Comparison of ENCODE assay signal across 8 cellular contexts in genomic region chr20:41318271-41318649, GRCh38. TPM values are rescaled to one million over a fixed set of nuclear protein-coding genes. Genes with fewer than 3 reads are reported as not detected.
DNase-seq lines count a peak whose midpoint lies in the region; ATAC-seq and TF ChIP-seq lines count a peak whose summit lies in the region.

No MANE protein-coding gene starts in this region.

- POLR2A ChIA-PET in PC-3 (lab: Charles Lee; ENCODE audit: unreplicated experiment) (interaction anchor here (0.6 kb wide), 1 partner anchor 11 kb away, joined by 8 read pairs; no protein-coding TSS in a partner anchor), HEK293T (lab: Yijun Ruan, JAX) (interaction anchor here (0.7 to 2.7 kb wide), 4 partner anchors 9 to 22 kb away, joined by 3 to 11 read pairs (median 7); no protein-coding TSS in a partner anchor)

- peak overlapping the region; percentile 86 for H3K4me2 ChIP-seq in PC-3 (ENCODE audit: low read length)

- H3K27ac ChIP-seq in PC-3 (ENCODE audit: low read length) (no peak overlapping the region), esophagus muscularis mucosa (replicated peaks in 1 of 4) (peak overlapping the region; percentile 89 to 97 (median 95)), rectal smooth muscle tissue (ENCODE audit: low read depth, low read length) (peak overlapping the region; percentile 61)

- no peaks in the 10 kb centered on the region for H4K20me1 ChIP-seq in PC-3 (ENCODE audit: low read length)

- H3K9ac ChIP-seq in PC-3 (ENCODE audit: low read length) (0 out of 2 replicates have a peak overlapping the region, but pooled peaks have one; percentile 26), rectal smooth muscle tissue (ENCODE audit: low read length) (no peak overlapping the region)

- CTCF ChIA-PET in PC-3 (lab: Charles Lee) (interaction anchor here (0.6 to 1.2 kb wide), 2 partner anchors 13 to 22 kb away, joined by 3 to 10 read pairs; partner anchors contain the start of gene LPIN3), HEK293T (lab: Yijun Ruan, JAX) (interaction anchor here (1.3 kb wide), 1 partner anchor 355 kb away, joined by 3 read pairs; no protein-coding TSS in a partner anchor)

- no peak for TF ChIP-seq POLR2A in esophagus muscularis mucosa (IDR thresholded peaks at IDR 0.05; ENCODE audit: low read depth)

- H3K36me3 ChIP-seq in PC-3 (ENCODE audit: low read depth, low read length) = no peaks in the 10 kb centered on the region
- H3K36me3 ChIP-seq in esophagus muscularis mucosa = no peaks in the 10 kb centered on the region
- no peaks in the 10 kb centered on the region for H3K36me3 ChIP-seq in rectal smooth muscle tissue (ENCODE audit: control insufficient read depth, insufficient read depth, low read length)

- no peak for TF ChIP-seq EP300 in esophagus muscularis mucosa (IDR thresholded peaks at IDR 0.05)

- TF ChIP-seq CTCF in GM12865 (IDR thresholded peaks at IDR 0.05; ENCODE audit: insufficient read depth, low read depth, low read length, missing control alignments) (no peak), PC-3 (conservative IDR thresholded peaks at IDR 0.05; ENCODE audit: low read depth, low read length) (no peak), esophagus muscularis mucosa (IDR thresholded peaks at IDR 0.05) (no peak)

- peaks cover 36% of the 10 kb centered on the region for H3K79me2 ChIP-seq in PC-3 (ENCODE audit: low read length)

- H3K4me3 ChIP-seq in GM12865 (ENCODE audit: low read depth, low read length) = peak overlapping the region; percentile 51
- peak overlapping the region; percentile 61 for H3K4me3 ChIP-seq in PC-3 (ENCODE audit: low read length)
- H3K4me3 ChIP-seq in esophagus muscularis mucosa = peak overlapping the region; percentile 76 to 89 (median 83)
- peak overlapping the region; percentile 78 for H3K4me3 ChIP-seq in rectal smooth muscle tissue (ENCODE audit: low read length)

- H3K27me3 ChIP-seq in PC-3 (ENCODE audit: low read length) (no peaks in the 10 kb centered on the region), esophagus muscularis mucosa (no peaks in the 10 kb centered on the region), rectal smooth muscle tissue (ENCODE audit: control insufficient read depth, insufficient read depth, low read length) (no peaks in the 10 kb centered on the region)

- H2AFZ ChIP-seq in PC-3 (ENCODE audit: low read length) = peak overlapping the region; percentile 89

- no peaks in the 10 kb centered on the region for H3K9me2 ChIP-seq in PC-3 (replicated peaks; ENCODE audit: low read length)

- BruUV-seq in PC-3 (replicated peaks; lab: Mats Ljungman, UMichigan) = TSS peak; percentile 85

- H3K9me3 ChIP-seq in PC-3 (ENCODE audit: low read length) = no peaks in the 10 kb centered on the region
- no peaks in the 10 kb centered on the region for H3K9me3 ChIP-seq in esophagus muscularis mucosa

- H3F3A ChIP-seq in PC-3 (ENCODE audit: low read length, unreplicated experiment) = no peaks in the 10 kb centered on the region

- H3K4me1 ChIP-seq in PC-3 (ENCODE audit: insufficient read depth, low read length) = peaks cover 27% of the 10 kb centered on the region
- peaks cover 24 to 40% (median 37%) of the 10 kb centered on the region in 4 donors for H3K4me1 ChIP-seq in esophagus muscularis mucosa
- peaks cover 2% of the 10 kb centered on the region for H3K4me1 ChIP-seq in rectal smooth muscle tissue (ENCODE audit: control insufficient read depth, insufficient read depth, low read length)

- intact Hi-C loops in PC-3 (cut with micrococcal nuclease) (loop anchor here (5.0 kb wide), 1 partner anchor 86 kb away; no protein-coding TSS in a partner anchor), esophagus muscularis mucosa (cut with DNase I) (loop anchor here (5.0 kb wide), 2 partner anchors 66 to 86 kb away; no protein-coding TSS in a partner anchor)

- ATAC-seq in PC-3 (no peak), HG02852 (IDR thresholded peaks at IDR 0.05; ENCODE audit: unreplicated experiment) (no peak)

- no peak for DNase-seq in GM12865 (ENCODE audit: low read depth)
- no peak for DNase-seq in PC-3
- DNase-seq in esophagus muscularis mucosa (ENCODE audit: extremely low spot score) = no peak
- DNase-seq in RKO (ENCODE audit: low spot score) = no peak
- DNase-seq in HEK293T (ENCODE audit: extremely low spot score) = no peak
- DNase-seq in NCI-H1436 treated with DMSO at 0.1 percent for 48 hours (lab: John Stamatoyannopoulos, UW) = no peak

- WGBS in esophagus muscularis mucosa = 65% methylated on average over 5 of the region's 5 CpGs

TF ChIP-seq in HEK293T, 16 proteins besides CTCF, POLR2A, EP300 and RAD21:
- TF ChIP-seq SP1 (IDR thresholded peaks at IDR 0.05) = no peak
- no peak for TF ChIP-seq FOXA1 (IDR thresholded peaks at IDR 0.05)
- no peak for TF ChIP-seq FOXM1 (IDR thresholded peaks at IDR 0.05; ENCODE audit: borderline replicate concordance)
- TF ChIP-seq TARDBP (IDR thresholded peaks at IDR 0.05) = no peak
- no peak for TF ChIP-seq ELF4 (IDR thresholded peaks at IDR 0.05)
- no peak for TF ChIP-seq PKNOX1 (IDR thresholded peaks at IDR 0.05)
- TF ChIP-seq SUZ12 (IDR thresholded peaks at IDR 0.05) = no peak
- TF ChIP-seq HDGF (IDR thresholded peaks at IDR 0.05; ENCODE audit: borderline replicate concordance) = no peak
- no peak for TF ChIP-seq ZNF384 (IDR thresholded peaks at IDR 0.05)
- no peak for TF ChIP-seq FOXK2 (IDR thresholded peaks at IDR 0.05)
- no peak for TF ChIP-seq L3MBTL2 (conservative IDR thresholded peaks at IDR 0.05)
- no peak for TF ChIP-seq ARNT (IDR thresholded peaks at IDR 0.05)
- no peak for TF ChIP-seq BHLHE40 (IDR thresholded peaks at IDR 0.05; ENCODE audit: borderline replicate concordance)
- TF ChIP-seq CTBP1 (IDR thresholded peaks at IDR 0.05; ENCODE audit: borderline replicate concordance) = no peak
- TF ChIP-seq NFRKB (IDR thresholded peaks at IDR 0.05) = no peak

RNA-seq across cellular contexts. Expression of gene ZHX3, which starts 0.7 kb away (rescaled TPM):
- 14.0 and 16.2 TPM in 2 replicates for total RNA-seq in PC-3 (2014; rRNA removed)
- total RNA-seq in esophagus muscularis mucosa = 100 to 1,000 TPM in 3 of 4 donors, 10 to 100 TPM in 1; 89.3 to 173 (median 156) TPM

RNA-seq across cellular contexts. Expression of gene LPIN3, which starts 22.4 kb away (rescaled TPM):
- 24.1 and 27.9 TPM in 2 replicates for total RNA-seq in PC-3 (2014; rRNA removed)
- total RNA-seq in esophagus muscularis mucosa = 10 to 100 TPM in 2 of 4 donors, 1 to 10 TPM in 2; 7.6 to 19.8 (median 10.7) TPM

RNA-seq across cellular contexts. Expression of gene EMILIN3, which starts 48.4 kb away (rescaled TPM):
- not detected in 2 replicates for total RNA-seq in PC-3 (2014; rRNA removed)
- total RNA-seq in esophagus muscularis mucosa = 1 to 10 TPM in 3 of 4 donors, under 1 TPM in 1; 0.83 to 5.6 (median 4.5) TPM
